ENCODE assay signal across 20 cellular contexts in genomic region chr1:4529579-4530445, GRCh38.
DNase-seq lines count a peak whose midpoint lies in the region; ATAC-seq, FAIRE-seq and TF ChIP-seq lines count a peak whose summit lies in the region.
"Had no signal": no experiment of that assay in that cellular context is flagged by ENCODE, and none has a peak within 500 bp of the region (broad histone marks: within the 10 kb centered on the region; RNA-seq: fewer than 3 reads in every experiment).

No MANE protein-coding gene starts in this region.

- in situ Hi-C loops in HepG2 (cut with HindIII; ENCODE audit: extremely low pct_ligation_motif_present, low pct_unique_long_range_greater_than_20kb), result no loop called here

- H3K9ac ChIP-seq in HepG2 (ENCODE audit: insufficient read depth, low read depth, low read length), result no peak overlapping the region

- TF ChIP-seq EP300 in HepG2 (IDR thresholded peaks at IDR 0.05; ENCODE audit: low read depth in 2 of 2, low read length in 2 of 2) (no peak), HepG2 (CRISPR knock-in tag; IDR thresholded peaks at IDR 0.05; ENCODE audit: borderline replicate concordance) (no peak)

- H3K4me3 Mint-ChIP-seq in T-helper 17 cell, result no peak overlapping the region
- H3K4me3 Mint-ChIP-seq: B cell; CD4-positive, alpha-beta T cell had no signal

- peaks cover 33% of the 10 kb centered on the region for H3K27me3 Mint-ChIP-seq in T-helper 17 cell

- no peak overlapping the region for H3K27ac ChIP-seq in HepG2 (ENCODE audit: extremely low read length, insufficient read depth, low read length)

- no peak for TF ChIP-seq POLR2A in HepG2 (IDR thresholded peaks at IDR 0.05; ENCODE audit: insufficient read depth in 1 of 2, low read depth in 2 of 2, low read length in 2 of 2)

- CTCF ChIA-PET in HepG2 (lab: Yijun Ruan, JAX; ENCODE audit: low intra/inter-chr PET ratio, low total read pairs), result no interaction called here

- ATAC-seq in HepG2 (no peak), HG02852 (IDR thresholded peaks at IDR 0.05; ENCODE audit: unreplicated experiment) (no peak), T-helper 17 cell (no peak)
- no peak for ATAC-seq in stimulated activated naive CD8-positive, alpha-beta T cell treated with anti-CD3 and anti-CD28 coated beads, Interleukin-15, Interleukin-2, amounts not matched to agents 100 U/mL and 50 U/mL, for 24 hours
- ATAC-seq: HCT116, Panc1 had no signal

- no peak overlapping the region for H2AFZ ChIP-seq in HepG2 (ENCODE audit: low read length)

- no peak for TF ChIP-seq RAD21 in HepG2 (CRISPR knock-in tag; IDR thresholded peaks at IDR 0.05)

- FAIRE-seq in HepG2 (lab: Jason Lieb, UNC), result no peak
- FAIRE-seq: GM12892, GM19239 had no signal

- no peaks in the 10 kb centered on the region for H3K36me3 Mint-ChIP-seq in T-helper 17 cell (ENCODE audit: low read depth)

- no peaks in the 10 kb centered on the region for H4K20me1 ChIP-seq in HepG2 (ENCODE audit: insufficient read depth, low read length)

- intact Hi-C loops in HepG2 (cut with micrococcal nuclease; ENCODE audit: unreplicated experiment), result no loop called here

- TF ChIP-seq CTCF in HepG2 (CRISPR knock-in tag; IDR thresholded peaks at IDR 0.05), result no peak

- no TSS peak for BruUV-seq in HepG2 (replicated peaks; lab: Mats Ljungman, UMichigan)

- H3K79me2 ChIP-seq in HepG2 (ENCODE audit: insufficient read depth, low read length), result no peaks in the 10 kb centered on the region

- 26% methylated on average over 8 of the region's 16 CpGs for WGBS in HepG2 (ENCODE audit: low lambda C conversion rate)

- peaks cover 5 to 15% of the 10 kb centered on the region in 2 experiments; a peak in 4 of 5 replicates for H3K27me3 ChIP-seq in HepG2 (ENCODE audit: control insufficient read depth in 1 of 2, insufficient read depth in 2 of 2, low read length in 2 of 2)

- no peak overlapping the region for H3K4me3 ChIP-seq in HepG2 (replicated peaks in 1 of 3; ENCODE audit: insufficient read depth in 1 of 3, low read depth in 2 of 3, low read length in 3 of 3)

- H3K4me1 Mint-ChIP-seq in T-helper 17 cell, result no peaks in the 10 kb centered on the region
- H3K4me1 Mint-ChIP-seq: B cell had no signal

- no peak overlapping the region for H3K4me2 ChIP-seq in HepG2 (ENCODE audit: low read depth, low read length)

- no peak overlapping the region for H3K27ac Mint-ChIP-seq in T-helper 17 cell
- H3K27ac Mint-ChIP-seq: B cell; CD4-positive, alpha-beta T cell had no signal

- no peaks in the 10 kb centered on the region for H3K36me3 ChIP-seq in HepG2 (replicated peaks in 1 of 2; ENCODE audit: control insufficient read depth in 1 of 2, insufficient read depth in 2 of 2, low read length in 2 of 2)

- peak; percentile 59 for DNase-seq in DMS153 (lab: John Stamatoyannopoulos, UW)
- DNase-seq in NCI-H187 (lab: John Stamatoyannopoulos, UW), result peak; percentile 32 to 49
- peak; percentile 62 for DNase-seq in NCI-H510A treated with DMSO at 0.1 percent for 48 hours (lab: John Stamatoyannopoulos, UW)
- no peak for DNase-seq in HepG2 (ENCODE audit: low spot score)
- DNase-seq in stimulated activated naive CD8-positive, alpha-beta T cell treated with anti-CD3 and anti-CD28 coated beads, Interleukin-15, Interleukin-2, amounts not matched to agents 100 U/mL and 50 U/mL, for 24 hours, result no peak
- DNase-seq in T-helper 17 cell, result no peak
- DNase-seq: Calu3; CD4-positive, alpha-beta T cell; DND-41; GDM1; KBM-7; NCI-H1694 treated with DMSO at 0.1 percent for 48 hours; NCI-H446; SHP77 treated with DMSO at 0.1 percent for 48 hours had no signal

- H3K4me1 ChIP-seq in HepG2 (ENCODE audit: insufficient read depth, low read length), result no peaks in the 10 kb centered on the region

- H3K9me3 ChIP-seq in HepG2 (ENCODE audit: low read length) (no peaks in the 10 kb centered on the region), T-helper 17 cell (ENCODE audit: control insufficient read depth, low read length, poor library complexity, severe bottlenecking) (no peaks in the 10 kb centered on the region)

- POLR2A ChIA-PET in HepG2 (lab: Yijun Ruan, JAX), result no interaction called here

TF ChIP-seq in HepG2, 621 proteins besides CTCF, POLR2A, EP300 and RAD21:
- TF ChIP-seq ZNF577 (CRISPR knock-in tag; IDR thresholded peaks at IDR 0.05; ENCODE audit: borderline replicate concordance, low read depth), result no peak
- TF ChIP-seq CREB1 (IDR thresholded peaks at IDR 0.05), result 0 out of 2 replicates have a peak, but pooled peaks have one; percentile 19
- no peak for TF ChIP-seq CREB1 (CRISPR knock-in tag; IDR thresholded peaks at IDR 0.05)
- TF ChIP-seq HNRNPK (IDR thresholded peaks at IDR 0.05; ENCODE audit: low read depth, low read length, poor library complexity, severe bottlenecking), result no peak

Comparison
In these comparisons a context has a peak if more than half of its experiments do, and no peak if none do; other contexts are left out.
1. DNase-seq: peak in DMS153 (single experiment), NCI-H187 (2 of 2) and NCI-H510A treated with DMSO at 0.1 percent for 48 hours (single experiment); none in HepG2 (single experiment), stimulated activated naive CD8-positive, alpha-beta T cell treated with anti-CD3 and anti-CD28 coated beads, Interleukin-15, Interleukin-2, amounts not matched to agents 100 U/mL and 50 U/mL, for 24 hours (single experiment) and T-helper 17 cell (0 of 3).